In genomic region chr9:70044450-70045307, GRCh38 we compare ENCODE assay signal across 8 cellular contexts. TPM values are rescaled to one million over a fixed set of nuclear protein-coding genes. Genes with fewer than 3 reads are reported as not detected.
DNase-seq lines count a peak whose midpoint lies in the region; TF ChIP-seq lines count a peak whose summit lies in the region.

No MANE protein-coding gene starts in this region.

- 21 to 31% (median 26%) methylated on average over 24 to 29 of the region's 29 CpGs for WGBS in spleen, 5 donors

- in situ Hi-C loops in astrocyte of the cerebellum (cut with HindIII; ENCODE audit: low sequenced_read_pairs) = no loop called here

- intact Hi-C loops in spleen (cut with DNase I; ENCODE audit: low total_unique reads) = no loop called here

- H3K9me3 ChIP-seq in spleen = no peaks in the 10 kb centered on the region

- no peak for TF ChIP-seq POLR2A in spleen (IDR thresholded peaks at IDR 0.05)

- no peaks in the 10 kb centered on the region; the same call in none of the 2 replicates for H3K27me3 Mint-ChIP-seq in HFFc6 (ENCODE audit: insufficient read depth)

- H3K27me3 ChIP-seq in spleen (replicated peaks in 1 of 7) = peaks cover 0 to 61% (median 10%) of the 10 kb centered on the region in 7 donors

- H3K36me3 Mint-ChIP-seq in HFFc6 (ENCODE audit: low read depth) = no peaks in the 10 kb centered on the region; the same call in 1 of the 2 replicates

- H3K27ac ChIP-seq in spleen = peak overlapping the region in 7 of 8 donors; percentile 2 to 78 (median 59)

- no peaks in the 10 kb centered on the region for H3K9me3 Mint-ChIP-seq in HFFc6

- TF ChIP-seq CTCF in HFFc6 (IDR thresholded peaks at IDR 0.05) (no peak), astrocyte of the cerebellum (IDR thresholded peaks at IDR 0.05; ENCODE audit: low read depth, low read length, missing control alignments) (no peak), spleen (IDR thresholded peaks at IDR 0.05 in 8 of 11, conservative IDR thresholded peaks at IDR 0.05 in 3 of 11) (no peak)

- H3K4me1 Mint-ChIP-seq in HFFc6 (ENCODE audit: low read depth) = peaks cover 52% of the 10 kb centered on the region

- H3K4me1 ChIP-seq in spleen = peaks cover 0 to 45% (median 21%) of the 10 kb centered on the region in 6 donors

- no peaks in the 10 kb centered on the region for H3K36me3 ChIP-seq in spleen

- H3K4me3 ChIP-seq in astrocyte of the cerebellum (ENCODE audit: low read depth, low read length) (peak overlapping the region; percentile 42), spleen (peak overlapping the region; percentile 16 to 66 (median 41))

- DNase-seq in HFFc6 (peak; percentile 35), astrocyte of the cerebellum (ENCODE audit: low read depth) (no peak), iPS-NIHi7 (ENCODE audit: extremely low spot score) (peak; percentile 77), spleen (no peak), NCI-H2029 (lab: John Stamatoyannopoulos, UW) (no peak), GF-D8 (lab: John Stamatoyannopoulos, UW) (no peak), NCI-H128 (lab: John Stamatoyannopoulos, UW; ENCODE audit: unreplicated experiment) (no peak), globus pallidus (ENCODE audit: low spot score) (no peak)

- H3K27ac Mint-ChIP-seq in HFFc6 = peak overlapping the region; percentile 63

- peak overlapping the region; percentile 91 for H3K4me3 Mint-ChIP-seq in HFFc6

RNA-seq across cellular contexts. Expression of gene MAMDC2, which starts 1.0 kb away (rescaled TPM):
- total RNA-seq in HFFc6 (2021; fragmentation: NEBNext Ultra II Directional; extraction: Animal tissue kit (Norgen Biotek cat#: 25700)) = 10 to 100 TPM in 4 of 6 experiments, 1 to 10 TPM in 2; 4.0 to 16.6 (median 13.9) TPM
- 10 to 100 TPM in 6 of 7 donors, 1 to 10 TPM in 1; 9.3 to 65.5 (median 45.6) TPM for total RNA-seq in spleen
- polyA plus RNA-seq in spleen = 1 to 10 TPM; 1.5 to 5.3 (median 2.2) TPM

Comparison
In these comparisons a context has a peak if more than half of its experiments do, and no peak if none do; other contexts are left out.
1. DNase-seq: peak in HFFc6 (single experiment) and iPS-NIHi7 (single experiment); none in astrocyte of the cerebellum (single experiment), spleen (single experiment), NCI-H2029 (single experiment), GF-D8 (single experiment), NCI-H128 (single experiment) and globus pallidus (single experiment).